In the genomic region with DNA sequence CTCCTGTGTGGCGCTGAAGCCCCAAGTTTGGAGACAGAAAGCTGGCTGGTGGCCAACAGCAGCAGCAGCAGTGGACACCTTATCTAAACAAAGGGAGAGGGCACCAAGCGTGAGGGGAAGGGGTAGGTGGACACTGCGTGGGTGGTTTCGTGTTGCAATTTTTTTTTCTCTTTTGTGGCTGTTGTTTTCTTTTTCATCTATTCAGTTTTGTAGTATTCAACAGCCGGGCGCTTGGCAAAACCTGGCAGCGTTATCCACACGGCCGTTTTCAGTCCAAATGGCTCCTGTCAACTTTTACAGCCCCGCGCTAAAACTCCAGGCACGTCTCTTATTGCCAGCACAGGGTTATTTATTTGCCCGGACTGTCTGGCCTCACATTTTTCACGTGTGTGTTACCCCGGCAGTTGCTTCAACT, we compare ENCODE assay signal across 13 cellular contexts.
DNase-seq lines count a peak whose midpoint lies in the region; ATAC-seq, FAIRE-seq and TF ChIP-seq lines count a peak whose summit lies in the region.
"Had no signal": no experiment of that assay in that cellular context is flagged by ENCODE, and none has a peak within 500 bp of the region (broad histone marks: within the 10 kb centered on the region; RNA-seq: fewer than 3 reads in every experiment).

No MANE protein-coding gene starts in this region.

- H3K4me3 Mint-ChIP-seq in chondrocyte (ENCODE audit: unreplicated experiment), result peak overlapping the region; percentile 27
- H3K4me3 Mint-ChIP-seq: activated CD4-positive, alpha-beta memory T cell treated with anti-CD3 and anti-CD28 coated beads for 36 hours; activated naive CD4-positive, alpha-beta T cell treated with anti-CD3 and anti-CD28 coated beads, Interleukin-2, amount 10 ng/mL, durations not matched to agents 7 days and 5 days; dendritic cell treated with granulocyte-macrophage colony-stimulating factor and Interleukin-4, amounts not matched to agents 40 ng/mL and 50 ng/mL, for 4 days had no signal

- H3K36me3 ChIP-seq in BE2C (no peaks in the 10 kb centered on the region), muscle layer of colon (ENCODE audit: insufficient read depth, low read length) (no peaks in the 10 kb centered on the region)
- H3K36me3 ChIP-seq in effector memory CD4-positive, alpha-beta T cell (ENCODE audit: control insufficient read depth, insufficient read depth, low read length), result no peaks in the 10 kb centered on the region

- no peaks in the 10 kb centered on the region for H3K36me3 Mint-ChIP-seq in chondrocyte (ENCODE audit: low read depth)
- H3K36me3 Mint-ChIP-seq: activated CD4-positive, alpha-beta memory T cell treated with anti-CD3 and anti-CD28 coated beads for 36 hours; activated naive CD4-positive, alpha-beta T cell treated with anti-CD3 and anti-CD28 coated beads, Interleukin-2, amount 10 ng/mL, durations not matched to agents 7 days and 5 days had no signal

- H3K9ac ChIP-seq in muscle layer of colon (ENCODE audit: low read length), result peak overlapping the region; percentile 24

- ATAC-seq in HG03354 (IDR thresholded peaks at IDR 0.05; ENCODE audit: poor library complexity, severe bottlenecking, unreplicated experiment) (no peak), HG03442 (IDR thresholded peaks at IDR 0.05; ENCODE audit: unreplicated experiment) (no peak)
- ATAC-seq: stimulated activated naive CD8-positive, alpha-beta T cell treated with anti-CD3 and anti-CD28 coated beads, Interleukin-15, Interleukin-2, amounts not matched to agents 100 U/mL and 50 U/mL, for 24 hours had no signal

- H3K27me3 Mint-ChIP-seq in chondrocyte (ENCODE audit: low read depth), result no peaks in the 10 kb centered on the region

- H3K4me1 Mint-ChIP-seq in chondrocyte (ENCODE audit: low read depth), result peaks cover 75% of the 10 kb centered on the region

- H3K27me3 ChIP-seq in BE2C, result no peaks in the 10 kb centered on the region
- H3K27me3 ChIP-seq in muscle layer of colon (ENCODE audit: control insufficient read depth in 1 of 2, insufficient read depth in 2 of 2, low read length in 2 of 2), result peaks cover 0 to 8% of the 10 kb centered on the region in 2 donors
- no peaks in the 10 kb centered on the region for H3K27me3 ChIP-seq in effector memory CD4-positive, alpha-beta T cell (replicated peaks; ENCODE audit: control insufficient read depth, insufficient read depth, low read length, poor library complexity, severe bottlenecking)

- no peak overlapping the region for H3K27ac ChIP-seq in muscle layer of colon (ENCODE audit: low read depth, low read length)
- H3K27ac ChIP-seq in effector memory CD4-positive, alpha-beta T cell (ENCODE audit: insufficient read depth, low read length, poor library complexity, severe bottlenecking), result no peak overlapping the region

- DNase-seq in BE2C, result no peak
- no peak for DNase-seq in HTR-8/SVneo (ENCODE audit: insufficient read length, low spot score)
- DNase-seq in chondrocyte (ENCODE audit: low spot score), result peak; percentile 22
- DNase-seq in effector memory CD4-positive, alpha-beta T cell, result no peak
- DNase-seq in mucosa of gallbladder (ENCODE audit: low spot score), result no peak
- DNase-seq: activated CD4-positive, alpha-beta memory T cell treated with anti-CD3 and anti-CD28 coated beads for 36 hours; activated naive CD4-positive, alpha-beta T cell treated with anti-CD3 and anti-CD28 coated beads, Interleukin-2, amount 10 ng/mL, durations not matched to agents 7 days and 5 days; stimulated activated CD4-positive, alpha-beta T cell treated with anti-CD3 and anti-CD28 coated beads, Interleukin-2, amount 100 ng/mL, for 24 hours; stimulated activated naive CD8-positive, alpha-beta T cell treated with anti-CD3 and anti-CD28 coated beads, Interleukin-15, Interleukin-2, amounts not matched to agents 100 U/mL and 50 U/mL, for 24 hours had no signal

- FAIRE-seq in HTR-8/SVneo (lab: Jason Lieb, UNC), result peak; percentile 13

- peak overlapping the region; percentile 55 for H3K27ac Mint-ChIP-seq in chondrocyte (ENCODE audit: unreplicated experiment)
- H3K27ac Mint-ChIP-seq: activated CD4-positive, alpha-beta memory T cell treated with anti-CD3 and anti-CD28 coated beads for 36 hours; activated naive CD4-positive, alpha-beta T cell treated with anti-CD3 and anti-CD28 coated beads, Interleukin-2, amount 10 ng/mL, durations not matched to agents 7 days and 5 days; dendritic cell treated with granulocyte-macrophage colony-stimulating factor and Interleukin-4, amounts not matched to agents 40 ng/mL and 50 ng/mL, for 4 days had no signal

- H3K9me3 Mint-ChIP-seq in chondrocyte (ENCODE audit: low read depth), result peaks cover 2% of the 10 kb centered on the region
- H3K9me3 Mint-ChIP-seq: activated CD4-positive, alpha-beta memory T cell treated with anti-CD3 and anti-CD28 coated beads for 36 hours; activated naive CD4-positive, alpha-beta T cell treated with anti-CD3 and anti-CD28 coated beads, Interleukin-2, amount 10 ng/mL, durations not matched to agents 7 days and 5 days; dendritic cell treated with granulocyte-macrophage colony-stimulating factor and Interleukin-4, amounts not matched to agents 40 ng/mL and 50 ng/mL, for 4 days had no signal

- TF ChIP-seq CTCF in BE2C (IDR thresholded peaks at IDR 0.05; ENCODE audit: low read depth, low read length), result no peak
- no peak for TF ChIP-seq CTCF in chondrocyte (IDR thresholded peaks at IDR 0.05)

- H3K9me3 ChIP-seq in BE2C (no peaks in the 10 kb centered on the region), muscle layer of colon (ENCODE audit: low read length) (no peaks in the 10 kb centered on the region)
- no peaks in the 10 kb centered on the region for H3K9me3 ChIP-seq in effector memory CD4-positive, alpha-beta T cell (ENCODE audit: control insufficient read depth, low read length)

- no peaks in the 10 kb centered on the region; the same call in 1 of the 2 replicates for H3K4me1 ChIP-seq in BE2C
- H3K4me1 ChIP-seq in muscle layer of colon (ENCODE audit: insufficient read depth, low read length), result peaks cover 4% of the 10 kb centered on the region
- no peaks in the 10 kb centered on the region for H3K4me1 ChIP-seq in effector memory CD4-positive, alpha-beta T cell (ENCODE audit: control insufficient read depth, insufficient read depth, low read length, poor library complexity, severe bottlenecking)

- H3K4me3 ChIP-seq in BE2C (ENCODE audit: low read depth, low read length) (peak overlapping the region; percentile 16), muscle layer of colon (ENCODE audit: low read depth in 1 of 2, low read length in 2 of 2) (no peak overlapping the region)
- no peak overlapping the region for H3K4me3 ChIP-seq in effector memory CD4-positive, alpha-beta T cell (ENCODE audit: insufficient read depth, low read depth, low read length, poor library complexity, severe bottlenecking)
